In the genomic region with DNA sequence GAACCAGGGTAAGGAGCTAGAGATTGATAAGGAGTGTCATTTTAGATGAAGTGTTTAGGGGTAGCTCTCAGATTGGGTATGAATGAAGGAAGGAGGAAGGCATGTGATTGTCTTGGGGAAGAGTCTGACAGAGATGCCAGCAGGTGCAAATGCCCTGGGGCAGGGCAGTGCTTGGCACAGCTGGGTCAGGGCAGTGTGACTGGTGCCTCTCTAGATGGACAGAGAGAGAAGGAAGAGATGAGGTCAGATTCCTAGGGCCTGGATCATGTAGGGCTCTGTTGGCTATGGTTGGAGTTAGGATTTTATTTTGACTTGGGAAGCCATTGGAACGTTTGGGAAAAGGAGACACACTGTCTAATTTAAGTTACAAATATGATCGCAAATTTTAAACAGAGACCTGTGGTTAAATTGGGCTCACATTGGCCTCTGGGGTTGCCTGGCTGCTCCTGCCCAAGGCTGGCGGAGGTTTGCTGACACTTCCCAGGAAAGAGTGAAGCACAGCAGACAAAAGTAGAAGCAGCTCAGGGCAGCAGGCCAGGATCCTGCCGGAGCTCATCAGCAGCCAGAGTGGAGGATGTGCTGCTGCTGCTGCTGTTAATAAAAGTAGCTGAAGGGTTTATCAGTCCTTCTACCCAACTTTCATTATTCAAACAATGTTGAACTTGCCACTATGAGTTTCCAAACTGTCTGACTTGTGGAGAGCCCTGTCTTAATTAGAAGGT, we compare ENCODE assay signal across 12 cellular contexts. TPM values are rescaled to one million over a fixed set of nuclear protein-coding genes. Genes with fewer than 3 reads are reported as not detected.
A peak's percentile ranks its signal among the peaks of the same experiment; 100 is the strongest.
DNase-seq lines count a peak whose midpoint lies in the region; ATAC-seq and TF ChIP-seq lines count a peak whose summit lies in the region.
"Had no signal": no experiment of that assay in that cellular context is flagged by ENCODE, and none has a peak within 500 bp of the region (broad histone marks: within the 10 kb centered on the region; RNA-seq: fewer than 3 reads in every experiment).

No MANE protein-coding gene starts in this region.

- H3K9me3 Mint-ChIP-seq in stimulated activated effector memory CD8-positive, alpha-beta T cell treated with anti-CD3 and anti-CD28 coated beads, Interleukin-12 subunit alpha, Interleukin-12 subunit beta, amount 100 ng/mL, for 72 hours: no peaks in the 10 kb centered on the region
- H3K9me3 Mint-ChIP-seq: activated naive CD4-positive, alpha-beta T cell treated with anti-CD3 and anti-CD28 coated beads, Interleukin-2, amount 50 U/mL, for 24 hours had no signal

- no peak overlapping the region for H2AFZ ChIP-seq in IMR-90 (replicated peaks; ENCODE audit: low read length, poor library complexity)

- no TSS peak for BruUV-seq in IMR-90 (replicated peaks; lab: Mats Ljungman, UMichigan)

- H3K79me1 ChIP-seq in IMR-90 (ENCODE audit: low read depth in 1 of 2, low read length in 2 of 2): no peaks in the 10 kb centered on the region

- in situ Hi-C loops in IMR-90 (cut with MboI; ENCODE audit: low sequenced_read_pairs): no loop called here

- no peak overlapping the region for H2AK5ac ChIP-seq in IMR-90 (ENCODE audit: low read depth, low read length)

- dilution Hi-C loops in IMR-90 (cut with HindIII; ENCODE audit: low sequenced_read_pairs, unreplicated experiment): no loop called here

- H3K23ac ChIP-seq in IMR-90 (ENCODE audit: low read depth, low read length): no peak overlapping the region

- H4K5ac ChIP-seq in IMR-90 (ENCODE audit: low read depth, low read length): no peak overlapping the region

- H2BK15ac ChIP-seq in IMR-90 (ENCODE audit: low read depth, low read length): peak overlapping the region; percentile 38; the same call in 2 of the 3 replicates

- no peaks in the 10 kb centered on the region for H4K20me1 ChIP-seq in IMR-90 (ENCODE audit: insufficient read depth, low read length)

- ATAC-seq in IMR-90 (ENCODE audit: low read depth): peak; percentile 70
- peak; percentile 20 for ATAC-seq in left ventricle myocardium superior
- ATAC-seq in stimulated activated effector memory CD8-positive, alpha-beta T cell treated with anti-CD3 and anti-CD28 coated beads, Interleukin-12 subunit alpha, Interleukin-12 subunit beta, amount 100 ng/mL, for 72 hours: peak; percentile 21
- no peak for ATAC-seq in GM21529 (IDR thresholded peaks at IDR 0.05; ENCODE audit: unreplicated experiment)

- H3K9ac ChIP-seq in IMR-90 (ENCODE audit: low read depth, low read length): no peak overlapping the region

- 0 out of 4 replicates have a peak overlapping the region, but pooled peaks of 1 of the 2 experiments have one; percentile 23 for H4K8ac ChIP-seq in IMR-90 (ENCODE audit: low read depth in 2 of 2, low read length in 2 of 2)

- no peak overlapping the region for H2AK9ac ChIP-seq in IMR-90 (replicated peaks; ENCODE audit: low read depth, low read length, poor library complexity)

- peak overlapping the region; percentile 9; the same call in 1 of the 2 replicates for H2BK120ac ChIP-seq in IMR-90 (ENCODE audit: low read depth, low read length)

- no peaks in the 10 kb centered on the region for H3K36me3 Mint-ChIP-seq in stimulated activated effector memory CD8-positive, alpha-beta T cell treated with anti-CD3 and anti-CD28 coated beads, Interleukin-12 subunit alpha, Interleukin-12 subunit beta, amount 100 ng/mL, for 72 hours
- H3K36me3 Mint-ChIP-seq: activated naive CD4-positive, alpha-beta T cell treated with anti-CD3 and anti-CD28 coated beads, Interleukin-2, amount 50 U/mL, for 24 hours had no signal

- peak overlapping the region; percentile 16; the same call in 1 of the 2 replicates for H2BK20ac ChIP-seq in IMR-90 (ENCODE audit: low read depth, low read length)

- H3K14ac ChIP-seq in IMR-90 (replicated peaks; ENCODE audit: low read depth, low read length): no peak overlapping the region

- peak; percentile 35 for DNase-seq in IMR-90
- peak; percentile 77 for DNase-seq in amniotic epithelial cell (ENCODE audit: low read depth)
- DNase-seq in left ventricle myocardium superior: peak; percentile 83
- no peak for DNase-seq in stimulated activated effector memory CD8-positive, alpha-beta T cell treated with anti-CD3 and anti-CD28 coated beads, Interleukin-12 subunit alpha, Interleukin-12 subunit beta, amount 100 ng/mL, for 72 hours (ENCODE audit: low spot score in 2 of 2)
- DNase-seq in dedifferentiated amniotic fluid mesenchymal stem cell (ENCODE audit: extremely low spot score): no peak
- no peak for DNase-seq in SIG-M5 treated with dmso at 0.1 percent for 504 hours (lab: John Stamatoyannopoulos, UW; ENCODE audit: unreplicated experiment)
- DNase-seq in SHP77 (lab: John Stamatoyannopoulos, UW): no peak
- DNase-seq: activated CD4-positive, alpha-beta T cell treated with anti-CD3 and anti-CD28 coated beads, Interleukin-2, amount 50 U/mL, for 4 hours; effector CD4-positive, alpha-beta T cell; stimulated activated CD4-positive, alpha-beta T cell treated with anti-CD3 and anti-CD28 coated beads, Interleukin-2, amount 100 ng/mL, for 48 hours had no signal

- H3K4me3 ChIP-seq in IMR-90 (ENCODE audit: insufficient read depth, low read depth, low read length): no peak overlapping the region

- POLR2A ChIA-PET in IMR-90 (lab: Charles Lee; ENCODE audit: unreplicated experiment): no interaction called here

- CTCF ChIA-PET in IMR-90 (lab: Yijun Ruan, JAX): interaction anchor here (0.5 to 1.0 kb wide), 2 partner anchors 31 to 39 kb away, joined by 3 read pairs; no protein-coding TSS in a partner anchor

- no peak overlapping the region for H3K4me3 Mint-ChIP-seq in stimulated activated effector memory CD8-positive, alpha-beta T cell treated with anti-CD3 and anti-CD28 coated beads, Interleukin-12 subunit alpha, Interleukin-12 subunit beta, amount 100 ng/mL, for 72 hours
- H3K4me3 Mint-ChIP-seq: activated naive CD4-positive, alpha-beta T cell treated with anti-CD3 and anti-CD28 coated beads, Interleukin-2, amount 50 U/mL, for 24 hours had no signal

- H3K4ac ChIP-seq in IMR-90 (ENCODE audit: low read depth, low read length): no peak overlapping the region

- no peak overlapping the region for H3K27ac Mint-ChIP-seq in stimulated activated effector memory CD8-positive, alpha-beta T cell treated with anti-CD3 and anti-CD28 coated beads, Interleukin-12 subunit alpha, Interleukin-12 subunit beta, amount 100 ng/mL, for 72 hours
- H3K27ac Mint-ChIP-seq: activated naive CD4-positive, alpha-beta T cell treated with anti-CD3 and anti-CD28 coated beads, Interleukin-2, amount 50 U/mL, for 24 hours had no signal

- WGBS in IMR-90 (ENCODE audit: extremely low coverage in 2 of 2, insufficient read length in 1 of 2), 2 experiments: 60% methylated on average over 2 of the region's 4 CpGs; no CpG with 5 or more reads in 1 of the 2 experiments

- no peaks in the 10 kb centered on the region for H3K36me3 ChIP-seq in IMR-90 (ENCODE audit: control insufficient read depth, insufficient read depth, low read length)

- H2BK5ac ChIP-seq in IMR-90 (ENCODE audit: low read depth, low read length, poor library complexity, severe bottlenecking): no peak overlapping the region

- H3K27me3 ChIP-seq in IMR-90 (ENCODE audit: control insufficient read depth, insufficient read depth, low read length): peaks cover 20% of the 10 kb centered on the region

- H3K4me2 ChIP-seq in IMR-90 (ENCODE audit: low read depth, low read length): peak overlapping the region; percentile 25; the same call in 1 of the 2 replicates

- peak overlapping the region; percentile 54; the same call in 1 of the 2 replicates for H3K18ac ChIP-seq in IMR-90 (ENCODE audit: low read depth, low read length)

- no peak for TF ChIP-seq CTCF in IMR-90 (conservative IDR thresholded peaks at IDR 0.05; ENCODE audit: low read depth, low read length)

- no peak for TF ChIP-seq RAD21 in IMR-90 (IDR thresholded peaks at IDR 0.05; ENCODE audit: low read length)

- H3K56ac ChIP-seq in IMR-90 (ENCODE audit: extremely low read depth, insufficient read depth, low read length): no peak overlapping the region

- no peak overlapping the region for H4K91ac ChIP-seq in IMR-90 (ENCODE audit: insufficient read depth, low read depth, low read length)

- peaks cover 4% of the 10 kb centered on the region; the same call in 1 of the 2 replicates for H3K9me3 ChIP-seq in IMR-90 (ENCODE audit: control insufficient read depth, insufficient read depth, low read length)

- TF ChIP-seq POLR2A in IMR-90 (IDR thresholded peaks at IDR 0.05; ENCODE audit: low read depth, low read length): no peak

- intact Hi-C loops in IMR-90 (cut with micrococcal nuclease) (no loop called here), left ventricle myocardium superior (cut with micrococcal nuclease) (no loop called here)

- no peak overlapping the region for H3K27ac ChIP-seq in IMR-90 (ENCODE audit: insufficient read depth, low read length)

- no peaks in the 10 kb centered on the region for H3K9me1 ChIP-seq in IMR-90 (ENCODE audit: insufficient read depth, low read length)

- peaks cover 14% of the 10 kb centered on the region; the same call in 1 of the 2 replicates for H3K4me1 ChIP-seq in IMR-90 (ENCODE audit: control insufficient read depth, insufficient read depth, low read length)

- peaks cover 9% of the 10 kb centered on the region for H3K4me1 Mint-ChIP-seq in stimulated activated effector memory CD8-positive, alpha-beta T cell treated with anti-CD3 and anti-CD28 coated beads, Interleukin-12 subunit alpha, Interleukin-12 subunit beta, amount 100 ng/mL, for 72 hours

TF ChIP-seq in IMR-90, 13 proteins besides CTCF, POLR2A, EP300 and RAD21 (continues in another document):
- TF ChIP-seq MXI1 (IDR thresholded peaks at IDR 0.05; ENCODE audit: borderline replicate concordance, low read depth, low read length): no peak
- no peak for TF ChIP-seq NFE2L2 (IDR thresholded peaks at IDR 0.05; ENCODE audit: low read depth, low read length)
- no peak for TF ChIP-seq BHLHE40 (IDR thresholded peaks at IDR 0.05; ENCODE audit: low read depth, low read length)
- no peak for TF ChIP-seq RCOR1 (IDR thresholded peaks at IDR 0.05; ENCODE audit: insufficient replicate concordance, low read length)
- TF ChIP-seq CHD1 (IDR thresholded peaks at IDR 0.05; ENCODE audit: low read depth, low read length): no peak
- TF ChIP-seq CEBPB (IDR thresholded peaks at IDR 0.05; ENCODE audit: low read depth, low read length): no peak
- TF ChIP-seq, protein P1, sequence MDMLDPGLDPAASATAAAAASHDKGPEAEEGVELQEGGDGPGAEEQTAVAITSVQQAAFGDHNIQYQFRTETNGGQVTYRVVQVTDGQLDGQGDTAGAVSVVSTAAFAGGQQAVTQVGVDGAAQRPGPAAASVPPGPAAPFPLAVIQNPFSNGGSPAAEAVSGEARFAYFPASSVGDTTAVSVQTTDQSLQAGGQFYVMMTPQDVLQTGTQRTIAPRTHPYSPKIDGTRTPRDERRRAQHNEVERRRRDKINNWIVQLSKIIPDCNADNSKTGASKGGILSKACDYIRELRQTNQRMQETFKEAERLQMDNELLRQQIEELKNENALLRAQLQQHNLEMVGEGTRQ (IDR thresholded peaks at IDR 0.05; ENCODE audit: low read depth, low read length): no peak

RNA-seq across cellular contexts. Expression of a gene that starts 32.7 kb away (rescaled TPM):
- total RNA-seq in IMR-90 (2012; rRNA removed) (373 and 464 TPM in 2 replicates), left ventricle myocardium superior (1,772 TPM)
- 550 and 574 TPM in 2 replicates for polyA plus RNA-seq in IMR-90 (2012; rRNA removed)
- 533 and 781 TPM in 2 replicates for polyA plus RNA-seq in IMR-90 (2012; cell fraction: cytosol; rRNA removed)
- polyA plus RNA-seq in IMR-90 (2012; cell fraction: nucleus; rRNA removed; ENCODE audit: low replicate concordance): 291 and 300 TPM in 2 replicates

Comparison
In these comparisons a context has a peak if more than half of its experiments do, and no peak if none do; other contexts are left out.
1. DNase-seq: peak in IMR-90 (single experiment), amniotic epithelial cell (single experiment) and left ventricle myocardium superior (single experiment); none in stimulated activated effector memory CD8-positive, alpha-beta T cell treated with anti-CD3 and anti-CD28 coated beads, Interleukin-12 subunit alpha, Interleukin-12 subunit beta, amount 100 ng/mL, for 72 hours (0 of 2), dedifferentiated amniotic fluid mesenchymal stem cell (single experiment), SIG-M5 treated with dmso at 0.1 percent for 504 hours (single experiment) and SHP77 (0 of 2).